Comparison of ENCODE assay signal across 1 cellular context in the genomic region with DNA sequence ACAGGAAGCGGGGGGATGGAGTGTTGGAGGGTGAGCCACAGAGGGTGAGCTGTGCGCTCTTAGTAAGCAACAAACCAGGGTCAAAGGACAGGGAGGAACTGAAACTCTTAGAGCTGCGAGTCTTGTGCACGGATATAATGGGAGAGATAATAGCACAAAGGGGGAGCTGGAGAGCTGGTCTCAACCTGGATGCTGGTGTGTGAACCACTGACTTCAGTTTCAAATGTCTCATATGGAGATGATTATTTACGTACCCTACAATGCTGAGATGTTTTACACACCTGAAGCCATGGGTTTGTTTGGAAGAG.
TF ChIP-seq lines count a peak whose summit lies in the region.

No MANE protein-coding gene starts in this region.

TF ChIP-seq in GM12878, 131 proteins besides CTCF, POLR2A, EP300 and RAD21 (continues in another document):
- TF ChIP-seq CBX5 (IDR thresholded peaks at IDR 0.05; ENCODE audit: low read depth): peak; percentile 87; the same call in 1 of the 2 replicates
- TF ChIP-seq, protein P1, sequence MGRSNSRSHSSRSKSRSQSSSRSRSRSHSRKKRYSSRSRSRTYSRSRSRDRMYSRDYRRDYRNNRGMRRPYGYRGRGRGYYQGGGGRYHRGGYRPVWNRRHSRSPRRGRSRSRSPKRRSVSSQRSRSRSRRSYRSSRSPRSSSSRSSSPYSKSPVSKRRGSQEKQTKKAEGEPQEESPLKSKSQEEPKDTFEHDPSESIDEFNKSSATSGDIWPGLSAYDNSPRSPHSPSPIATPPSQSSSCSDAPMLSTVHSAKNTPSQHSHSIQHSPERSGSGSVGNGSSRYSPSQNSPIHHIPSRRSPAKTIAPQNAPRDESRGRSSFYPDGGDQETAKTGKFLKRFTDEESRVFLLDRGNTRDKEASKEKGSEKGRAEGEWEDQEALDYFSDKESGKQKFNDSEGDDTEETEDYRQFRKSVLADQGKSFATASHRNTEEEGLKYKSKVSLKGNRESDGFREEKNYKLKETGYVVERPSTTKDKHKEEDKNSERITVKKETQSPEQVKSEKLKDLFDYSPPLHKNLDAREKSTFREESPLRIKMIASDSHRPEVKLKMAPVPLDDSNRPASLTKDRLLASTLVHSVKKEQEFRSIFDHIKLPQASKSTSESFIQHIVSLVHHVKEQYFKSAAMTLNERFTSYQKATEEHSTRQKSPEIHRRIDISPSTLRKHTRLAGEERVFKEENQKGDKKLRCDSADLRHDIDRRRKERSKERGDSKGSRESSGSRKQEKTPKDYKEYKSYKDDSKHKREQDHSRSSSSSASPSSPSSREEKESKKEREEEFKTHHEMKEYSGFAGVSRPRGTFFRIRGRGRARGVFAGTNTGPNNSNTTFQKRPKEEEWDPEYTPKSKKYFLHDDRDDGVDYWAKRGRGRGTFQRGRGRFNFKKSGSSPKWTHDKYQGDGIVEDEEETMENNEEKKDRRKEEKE (IDR thresholded peaks at IDR 0.05): no peak
- TF ChIP-seq SREBF2 (IDR thresholded peaks at IDR 0.05; ENCODE audit: low read length): no peak
- TF ChIP-seq ZNF274 (IDR thresholded peaks at IDR 0.05; ENCODE audit: insufficient read depth, insufficient read length): no peak
- TF ChIP-seq ZNF207 (IDR thresholded peaks at IDR 0.05; ENCODE audit: borderline replicate concordance): no peak
- TF ChIP-seq TARDBP (IDR thresholded peaks at IDR 0.05; ENCODE audit: borderline replicate concordance): no peak
- peak; percentile 34; the same call in 1 of the 2 replicates for TF ChIP-seq ATF7 (IDR thresholded peaks at IDR 0.05; ENCODE audit: low read depth)
- no peak for TF ChIP-seq PAX5 (IDR thresholded peaks at IDR 0.05; ENCODE audit: borderline replicate concordance, low read depth, low read length)
- TF ChIP-seq, protein P2, sequence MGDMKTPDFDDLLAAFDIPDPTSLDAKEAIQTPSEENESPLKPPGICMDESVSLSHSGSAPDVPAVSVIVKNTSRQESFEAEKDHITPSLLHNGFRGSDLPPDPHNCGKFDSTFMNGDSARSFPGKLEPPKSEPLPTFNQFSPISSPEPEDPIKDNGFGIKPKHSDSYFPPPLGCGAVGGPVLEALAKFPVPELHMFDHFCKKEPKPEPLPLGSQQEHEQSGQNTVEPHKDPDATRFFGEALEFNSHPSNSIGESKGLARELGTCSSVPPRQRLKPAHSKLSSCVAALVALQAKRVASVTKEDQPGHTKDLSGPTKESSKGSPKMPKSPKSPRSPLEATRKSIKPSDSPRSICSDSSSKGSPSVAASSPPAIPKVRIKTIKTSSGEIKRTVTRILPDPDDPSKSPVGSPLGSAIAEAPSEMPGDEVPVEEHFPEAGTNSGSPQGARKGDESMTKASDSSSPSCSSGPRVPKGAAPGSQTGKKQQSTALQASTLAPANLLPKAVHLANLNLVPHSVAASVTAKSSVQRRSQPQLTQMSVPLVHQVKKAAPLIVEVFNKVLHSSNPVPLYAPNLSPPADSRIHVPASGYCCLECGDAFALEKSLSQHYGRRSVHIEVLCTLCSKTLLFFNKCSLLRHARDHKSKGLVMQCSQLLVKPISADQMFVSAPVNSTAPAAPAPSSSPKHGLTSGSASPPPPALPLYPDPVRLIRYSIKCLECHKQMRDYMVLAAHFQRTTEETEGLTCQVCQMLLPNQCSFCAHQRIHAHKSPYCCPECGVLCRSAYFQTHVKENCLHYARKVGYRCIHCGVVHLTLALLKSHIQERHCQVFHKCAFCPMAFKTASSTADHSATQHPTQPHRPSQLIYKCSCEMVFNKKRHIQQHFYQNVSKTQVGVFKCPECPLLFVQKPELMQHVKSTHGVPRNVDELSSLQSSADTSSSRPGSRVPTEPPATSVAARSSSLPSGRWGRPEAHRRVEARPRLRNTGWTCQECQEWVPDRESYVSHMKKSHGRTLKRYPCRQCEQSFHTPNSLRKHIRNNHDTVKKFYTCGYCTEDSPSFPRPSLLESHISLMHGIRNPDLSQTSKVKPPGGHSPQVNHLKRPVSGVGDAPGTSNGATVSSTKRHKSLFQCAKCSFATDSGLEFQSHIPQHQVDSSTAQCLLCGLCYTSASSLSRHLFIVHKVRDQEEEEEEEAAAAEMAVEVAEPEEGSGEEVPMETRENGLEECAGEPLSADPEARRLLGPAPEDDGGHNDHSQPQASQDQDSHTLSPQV (IDR thresholded peaks at IDR 0.05): no peak
- peak; percentile 60 for TF ChIP-seq RUNX3 (IDR thresholded peaks at IDR 0.05; ENCODE audit: low read length)
- TF ChIP-seq, protein P3, sequence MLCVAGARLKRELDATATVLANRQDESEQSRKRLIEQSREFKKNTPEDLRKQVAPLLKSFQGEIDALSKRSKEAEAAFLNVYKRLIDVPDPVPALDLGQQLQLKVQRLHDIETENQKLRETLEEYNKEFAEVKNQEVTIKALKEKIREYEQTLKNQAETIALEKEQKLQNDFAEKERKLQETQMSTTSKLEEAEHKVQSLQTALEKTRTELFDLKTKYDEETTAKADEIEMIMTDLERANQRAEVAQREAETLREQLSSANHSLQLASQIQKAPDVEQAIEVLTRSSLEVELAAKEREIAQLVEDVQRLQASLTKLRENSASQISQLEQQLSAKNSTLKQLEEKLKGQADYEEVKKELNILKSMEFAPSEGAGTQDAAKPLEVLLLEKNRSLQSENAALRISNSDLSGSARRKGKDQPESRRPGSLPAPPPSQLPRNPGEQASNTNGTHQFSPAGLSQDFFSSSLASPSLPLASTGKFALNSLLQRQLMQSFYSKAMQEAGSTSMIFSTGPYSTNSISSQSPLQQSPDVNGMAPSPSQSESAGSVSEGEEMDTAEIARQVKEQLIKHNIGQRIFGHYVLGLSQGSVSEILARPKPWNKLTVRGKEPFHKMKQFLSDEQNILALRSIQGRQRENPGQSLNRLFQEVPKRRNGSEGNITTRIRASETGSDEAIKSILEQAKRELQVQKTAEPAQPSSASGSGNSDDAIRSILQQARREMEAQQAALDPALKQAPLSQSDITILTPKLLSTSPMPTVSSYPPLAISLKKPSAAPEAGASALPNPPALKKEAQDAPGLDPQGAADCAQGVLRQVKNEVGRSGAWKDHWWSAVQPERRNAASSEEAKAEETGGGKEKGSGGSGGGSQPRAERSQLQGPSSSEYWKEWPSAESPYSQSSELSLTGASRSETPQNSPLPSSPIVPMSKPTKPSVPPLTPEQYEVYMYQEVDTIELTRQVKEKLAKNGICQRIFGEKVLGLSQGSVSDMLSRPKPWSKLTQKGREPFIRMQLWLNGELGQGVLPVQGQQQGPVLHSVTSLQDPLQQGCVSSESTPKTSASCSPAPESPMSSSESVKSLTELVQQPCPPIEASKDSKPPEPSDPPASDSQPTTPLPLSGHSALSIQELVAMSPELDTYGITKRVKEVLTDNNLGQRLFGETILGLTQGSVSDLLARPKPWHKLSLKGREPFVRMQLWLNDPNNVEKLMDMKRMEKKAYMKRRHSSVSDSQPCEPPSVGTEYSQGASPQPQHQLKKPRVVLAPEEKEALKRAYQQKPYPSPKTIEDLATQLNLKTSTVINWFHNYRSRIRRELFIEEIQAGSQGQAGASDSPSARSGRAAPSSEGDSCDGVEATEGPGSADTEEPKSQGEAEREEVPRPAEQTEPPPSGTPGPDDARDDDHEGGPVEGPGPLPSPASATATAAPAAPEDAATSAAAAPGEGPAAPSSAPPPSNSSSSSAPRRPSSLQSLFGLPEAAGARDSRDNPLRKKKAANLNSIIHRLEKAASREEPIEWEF (IDR thresholded peaks at IDR 0.05; ENCODE audit: insufficient replicate concordance, low read depth, low read length): no peak
- no peak for TF ChIP-seq EGR1 (IDR thresholded peaks at IDR 0.05; ENCODE audit: borderline replicate concordance in 1 of 2, low read depth in 2 of 2, low read length in 2 of 2)
- TF ChIP-seq, protein P4, sequence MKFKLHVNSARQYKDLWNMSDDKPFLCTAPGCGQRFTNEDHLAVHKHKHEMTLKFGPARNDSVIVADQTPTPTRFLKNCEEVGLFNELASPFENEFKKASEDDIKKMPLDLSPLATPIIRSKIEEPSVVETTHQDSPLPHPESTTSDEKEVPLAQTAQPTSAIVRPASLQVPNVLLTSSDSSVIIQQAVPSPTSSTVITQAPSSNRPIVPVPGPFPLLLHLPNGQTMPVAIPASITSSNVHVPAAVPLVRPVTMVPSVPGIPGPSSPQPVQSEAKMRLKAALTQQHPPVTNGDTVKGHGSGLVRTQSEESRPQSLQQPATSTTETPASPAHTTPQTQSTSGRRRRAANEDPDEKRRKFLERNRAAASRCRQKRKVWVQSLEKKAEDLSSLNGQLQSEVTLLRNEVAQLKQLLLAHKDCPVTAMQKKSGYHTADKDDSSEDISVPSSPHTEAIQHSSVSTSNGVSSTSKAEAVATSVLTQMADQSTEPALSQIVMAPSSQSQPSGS (IDR thresholded peaks at IDR 0.05; ENCODE audit: low read length): no peak; the same call in 1 of the 2 replicates
- TF ChIP-seq, protein P5, sequence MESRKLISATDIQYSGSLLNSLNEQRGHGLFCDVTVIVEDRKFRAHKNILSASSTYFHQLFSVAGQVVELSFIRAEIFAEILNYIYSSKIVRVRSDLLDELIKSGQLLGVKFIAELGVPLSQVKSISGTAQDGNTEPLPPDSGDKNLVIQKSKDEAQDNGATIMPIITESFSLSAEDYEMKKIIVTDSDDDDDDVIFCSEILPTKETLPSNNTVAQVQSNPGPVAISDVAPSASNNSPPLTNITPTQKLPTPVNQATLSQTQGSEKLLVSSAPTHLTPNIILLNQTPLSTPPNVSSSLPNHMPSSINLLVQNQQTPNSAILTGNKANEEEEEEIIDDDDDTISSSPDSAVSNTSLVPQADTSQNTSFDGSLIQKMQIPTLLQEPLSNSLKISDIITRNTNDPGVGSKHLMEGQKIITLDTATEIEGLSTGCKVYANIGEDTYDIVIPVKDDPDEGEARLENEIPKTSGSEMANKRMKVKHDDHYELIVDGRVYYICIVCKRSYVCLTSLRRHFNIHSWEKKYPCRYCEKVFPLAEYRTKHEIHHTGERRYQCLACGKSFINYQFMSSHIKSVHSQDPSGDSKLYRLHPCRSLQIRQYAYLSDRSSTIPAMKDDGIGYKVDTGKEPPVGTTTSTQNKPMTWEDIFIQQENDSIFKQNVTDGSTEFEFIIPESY (IDR thresholded peaks at IDR 0.05): no peak
- no peak for TF ChIP-seq BMI1 (IDR thresholded peaks at IDR 0.05; ENCODE audit: borderline replicate concordance)
- TF ChIP-seq CHD2 (IDR thresholded peaks at IDR 0.05; ENCODE audit: borderline replicate concordance, low read depth, low read length): 0 out of 2 replicates have a peak, but pooled peaks have one; percentile 63
- TF ChIP-seq HDAC6 (IDR thresholded peaks at IDR 0.05; ENCODE audit: unreplicated experiment): no peak
- TF ChIP-seq JUNB (IDR thresholded peaks at IDR 0.05): 0 out of 2 replicates have a peak, but pooled peaks have one; percentile 7
- TF ChIP-seq BCL11A (IDR thresholded peaks at IDR 0.05; ENCODE audit: low read depth, low read length): peak; percentile 68
- TF ChIP-seq POU2F2 (IDR thresholded peaks at IDR 0.05; ENCODE audit: borderline replicate concordance, low read depth, low read length): 0 out of 3 replicates have a peak, but pooled peaks have one; percentile 47
- TF ChIP-seq ZNF24 (IDR thresholded peaks at IDR 0.05): 0 out of 2 replicates have a peak, but pooled peaks have one; percentile 55
- TF ChIP-seq MTA2 (IDR thresholded peaks at IDR 0.05; ENCODE audit: low read depth): peak; percentile 68
- TF ChIP-seq CHD4 (IDR thresholded peaks at IDR 0.05): no peak
- TF ChIP-seq GATAD2B (conservative IDR thresholded peaks at IDR 0.05; ENCODE audit: low read depth): peak; percentile 69; the same call in 1 of the 2 replicates
- TF ChIP-seq, protein P6, sequence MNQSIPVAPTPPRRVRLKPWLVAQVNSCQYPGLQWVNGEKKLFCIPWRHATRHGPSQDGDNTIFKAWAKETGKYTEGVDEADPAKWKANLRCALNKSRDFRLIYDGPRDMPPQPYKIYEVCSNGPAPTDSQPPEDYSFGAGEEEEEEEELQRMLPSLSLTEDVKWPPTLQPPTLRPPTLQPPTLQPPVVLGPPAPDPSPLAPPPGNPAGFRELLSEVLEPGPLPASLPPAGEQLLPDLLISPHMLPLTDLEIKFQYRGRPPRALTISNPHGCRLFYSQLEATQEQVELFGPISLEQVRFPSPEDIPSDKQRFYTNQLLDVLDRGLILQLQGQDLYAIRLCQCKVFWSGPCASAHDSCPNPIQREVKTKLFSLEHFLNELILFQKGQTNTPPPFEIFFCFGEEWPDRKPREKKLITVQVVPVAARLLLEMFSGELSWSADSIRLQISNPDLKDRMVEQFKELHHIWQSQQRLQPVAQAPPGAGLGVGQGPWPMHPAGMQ (IDR thresholded peaks at IDR 0.05; ENCODE audit: borderline replicate concordance): no peak
- TF ChIP-seq, protein P7, sequence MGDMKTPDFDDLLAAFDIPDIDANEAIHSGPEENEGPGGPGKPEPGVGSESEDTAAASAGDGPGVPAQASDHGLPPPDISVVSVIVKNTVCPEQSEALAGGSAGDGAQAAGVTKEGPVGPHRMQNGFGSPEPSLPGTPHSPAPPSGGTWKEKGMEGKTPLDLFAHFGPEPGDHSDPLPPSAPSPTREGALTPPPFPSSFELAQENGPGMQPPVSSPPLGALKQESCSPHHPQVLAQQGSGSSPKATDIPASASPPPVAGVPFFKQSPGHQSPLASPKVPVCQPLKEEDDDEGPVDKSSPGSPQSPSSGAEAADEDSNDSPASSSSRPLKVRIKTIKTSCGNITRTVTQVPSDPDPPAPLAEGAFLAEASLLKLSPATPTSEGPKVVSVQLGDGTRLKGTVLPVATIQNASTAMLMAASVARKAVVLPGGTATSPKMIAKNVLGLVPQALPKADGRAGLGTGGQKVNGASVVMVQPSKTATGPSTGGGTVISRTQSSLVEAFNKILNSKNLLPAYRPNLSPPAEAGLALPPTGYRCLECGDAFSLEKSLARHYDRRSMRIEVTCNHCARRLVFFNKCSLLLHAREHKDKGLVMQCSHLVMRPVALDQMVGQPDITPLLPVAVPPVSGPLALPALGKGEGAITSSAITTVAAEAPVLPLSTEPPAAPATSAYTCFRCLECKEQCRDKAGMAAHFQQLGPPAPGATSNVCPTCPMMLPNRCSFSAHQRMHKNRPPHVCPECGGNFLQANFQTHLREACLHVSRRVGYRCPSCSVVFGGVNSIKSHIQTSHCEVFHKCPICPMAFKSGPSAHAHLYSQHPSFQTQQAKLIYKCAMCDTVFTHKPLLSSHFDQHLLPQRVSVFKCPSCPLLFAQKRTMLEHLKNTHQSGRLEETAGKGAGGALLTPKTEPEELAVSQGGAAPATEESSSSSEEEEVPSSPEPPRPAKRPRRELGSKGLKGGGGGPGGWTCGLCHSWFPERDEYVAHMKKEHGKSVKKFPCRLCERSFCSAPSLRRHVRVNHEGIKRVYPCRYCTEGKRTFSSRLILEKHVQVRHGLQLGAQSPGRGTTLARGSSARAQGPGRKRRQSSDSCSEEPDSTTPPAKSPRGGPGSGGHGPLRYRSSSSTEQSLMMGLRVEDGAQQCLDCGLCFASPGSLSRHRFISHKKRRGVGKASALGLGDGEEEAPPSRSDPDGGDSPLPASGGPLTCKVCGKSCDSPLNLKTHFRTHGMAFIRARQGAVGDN (IDR thresholded peaks at IDR 0.05): peak; percentile 68; the same call in 1 of the 2 replicates
- no peak for TF ChIP-seq NRF1 (conservative IDR thresholded peaks at IDR 0.05; ENCODE audit: low read depth, low read length)
